In the genomic region with DNA sequence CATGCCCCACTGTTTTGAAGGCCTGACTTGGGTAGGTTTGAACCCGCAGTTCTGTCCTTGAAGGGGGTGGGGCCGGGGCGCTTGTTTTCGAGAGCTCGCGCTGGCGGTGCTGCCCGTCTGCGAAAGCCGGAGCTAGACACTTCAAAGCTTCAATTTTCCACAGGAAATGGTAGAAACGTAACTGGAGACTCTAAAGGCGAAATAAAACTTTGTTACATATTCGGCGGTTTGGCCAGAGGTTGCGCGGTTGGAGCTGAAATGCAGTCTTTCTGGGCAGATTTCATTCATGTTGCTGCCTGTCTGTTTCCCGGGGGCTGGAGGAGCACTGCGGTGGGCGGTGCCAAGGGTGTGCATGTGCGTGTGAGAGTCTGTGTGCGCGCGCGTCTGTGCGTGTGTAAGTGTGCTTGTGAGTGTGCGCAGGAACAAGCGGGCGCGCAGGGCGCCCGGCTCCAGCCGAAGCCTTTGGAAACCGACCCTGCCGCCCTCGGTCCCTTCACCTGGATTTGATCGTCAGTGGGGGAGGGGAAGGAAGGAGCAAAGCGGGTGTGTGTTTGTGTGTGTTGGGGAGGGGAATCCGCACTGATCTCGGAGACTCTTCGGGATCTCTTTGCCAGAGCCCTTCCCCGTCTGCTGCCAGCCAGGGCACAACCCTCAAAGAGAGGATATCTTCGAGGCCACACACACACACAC, we compare ENCODE assay signal across 8 cellular contexts.
DNase-seq lines count a peak whose midpoint lies in the region; ATAC-seq and TF ChIP-seq lines count a peak whose summit lies in the region.

No MANE protein-coding gene starts in this region.

- TF ChIP-seq CTCF in NB4 (IDR thresholded peaks at IDR 0.05; ENCODE audit: low read depth, low read length) (no peak), neutrophil (IDR thresholded peaks at IDR 0.05) (no peak), upper lobe of left lung (IDR thresholded peaks at IDR 0.05) (no peak)

- H3K4me3 ChIP-seq in ACC112 (ENCODE audit: low read depth, low read length) (peak overlapping the region; percentile 74), NB4 (ENCODE audit: low read depth, low read length) (peak overlapping the region; percentile 42), esophagus (ENCODE audit: low read depth in 1 of 2, low read length in 2 of 2) (peak overlapping the region; percentile 61 to 67), neutrophil (ENCODE audit: low read depth in 1 of 2, low read length in 1 of 2) (peak overlapping the region; percentile 42 to 71), upper lobe of left lung (peak overlapping the region in 3 of 4 donors; percentile 48 to 59 (median 55))

- H3K4me1 ChIP-seq in ACC112 (ENCODE audit: control insufficient read depth, insufficient read depth, low read length, unreplicated experiment) (no peaks in the 10 kb centered on the region), esophagus (ENCODE audit: control insufficient read depth in 2 of 2, insufficient read depth in 2 of 2, low read length in 1 of 2) (peaks cover 0 to 5% of the 10 kb centered on the region in 2 donors), neutrophil (ENCODE audit: control insufficient read depth in 1 of 2, insufficient read depth in 1 of 2, low read depth in 1 of 2, low read length in 1 of 2) (peaks cover 51 to 59% of the 10 kb centered on the region in 2 experiments), upper lobe of left lung (peaks cover 34 to 42% (median 36%) of the 10 kb centered on the region in 4 donors)

- DNase-seq in NB4 (ENCODE audit: low read depth) (peak; percentile 85), upper lobe of left lung (peak in 1 of 2 donors; percentile 80)
- DNase-seq in activated CD8-positive, alpha-beta memory T cell treated with anti-CD3 and anti-CD28 coated beads, Interleukin-2, amount 50 U/mL, for 4 hours: peak; percentile 74

- TF ChIP-seq EP300 in upper lobe of left lung (IDR thresholded peaks at IDR 0.05): no peak

- H3K27me3 ChIP-seq in ACC112 (ENCODE audit: insufficient read depth, low read length): peaks cover 72% of the 10 kb centered on the region
- no peaks in the 10 kb centered on the region for H3K27me3 ChIP-seq in esophagus (ENCODE audit: control insufficient read depth in 1 of 2, insufficient read depth in 2 of 2, low read length in 2 of 2)
- H3K27me3 ChIP-seq in neutrophil: peaks cover 54% of the 10 kb centered on the region
- peaks cover 0 to 19% (median 8%) of the 10 kb centered on the region in 4 donors for H3K27me3 ChIP-seq in upper lobe of left lung

- H3K79me2 ChIP-seq in ACC112 (ENCODE audit: control insufficient read depth, insufficient read depth, low read length, unreplicated experiment): no peaks in the 10 kb centered on the region

- H3K36me3 ChIP-seq in ACC112 (ENCODE audit: insufficient read depth, low read length) (no peaks in the 10 kb centered on the region), esophagus (ENCODE audit: control insufficient read depth in 2 of 2, insufficient read depth in 2 of 2, low read length in 1 of 2) (no peaks in the 10 kb centered on the region), neutrophil (no peaks in the 10 kb centered on the region), upper lobe of left lung (no peaks in the 10 kb centered on the region)

- TF ChIP-seq POLR2A in NB4 (IDR thresholded peaks at IDR 0.05; ENCODE audit: extremely low read depth, insufficient read length) (no peak), upper lobe of left lung (IDR thresholded peaks at IDR 0.05) (no peak)

- no peak for ATAC-seq in upper lobe of left lung (ENCODE audit: low FRiP score in 2 of 2)
- ATAC-seq in HG03378 (IDR thresholded peaks at IDR 0.05; ENCODE audit: unreplicated experiment): no peak
- no peak for ATAC-seq in GM18867 (IDR thresholded peaks at IDR 0.05; ENCODE audit: unreplicated experiment)

- no peaks in the 10 kb centered on the region for H3K9me3 ChIP-seq in esophagus (ENCODE audit: control insufficient read depth in 2 of 2, insufficient read depth in 1 of 2, low read depth in 1 of 2, low read length in 1 of 2)
- H3K9me3 ChIP-seq in neutrophil: no peaks in the 10 kb centered on the region
- no peaks in the 10 kb centered on the region for H3K9me3 ChIP-seq in upper lobe of left lung

- 1% methylated on average over 42 of the region's 42 CpGs for WGBS in esophagus, 2 donors
- WGBS in upper lobe of left lung, 2 donors: 0 to 1% methylated on average over 26 to 42 of the region's 42 CpGs

- no peak overlapping the region for H2AFZ ChIP-seq in ACC112 (ENCODE audit: low read length, unreplicated experiment)

- H3K27ac ChIP-seq in ACC112 (ENCODE audit: low read depth, low read length) (no peak overlapping the region), esophagus (ENCODE audit: low read depth in 2 of 2, low read length in 1 of 2) (peak overlapping the region; percentile 84 to 88), neutrophil (peak overlapping the region; percentile 58), upper lobe of left lung (no peak overlapping the region)

Comparison
In these comparisons a context has a peak if more than half of its experiments do, and no peak if none do; other contexts are left out.
1. H3K27ac ChIP-seq: peak in esophagus (2 of 2) and neutrophil (single experiment); none in ACC112 (single experiment) and upper lobe of left lung (0 of 4).
2. Peak in every context shown above with its lines, with median percentiles within 50 percentile points of each other: H3K4me3 ChIP-seq.